In genomic region chr5:140213370-140213983, GRCh38 we compare ENCODE assay signal across 19 cellular contexts. TPM values are rescaled to one million over a fixed set of nuclear protein-coding genes. Genes with fewer than 3 reads are reported as not detected.
A peak's percentile ranks its signal among the peaks of the same experiment; 100 is the strongest.
DNase-seq lines count a peak whose midpoint lies in the region; ATAC-seq and TF ChIP-seq lines count a peak whose summit lies in the region.
"Had no signal": no experiment of that assay in that cellular context is flagged by ENCODE, and none has a peak within 500 bp of the region (broad histone marks: within the 10 kb centered on the region; RNA-seq: fewer than 3 reads in every experiment).

No MANE protein-coding gene starts in this region.

- DNase-seq in psoas muscle (no peak), cardiac septum (ENCODE audit: low spot score) (no peak), activated gamma-delta T cell treated with Interleukin-2 at 50 U/mL for 16 hours (no peak), SHP77 (lab: John Stamatoyannopoulos, UW) (no peak)
- DNase-seq: DND-41, endodermal cell, Kasumi-1, NCI-H1694, NCI-H524 treated with DMSO at 0.1 percent for 48 hours, nephron progenitor cell, SW 1271, transverse colon, WERI-Rb-1 had no signal

- H3K27ac ChIP-seq in psoas muscle, result peak overlapping the region; percentile 78
- H3K27ac ChIP-seq: cardiac muscle cell, transverse colon, WERI-Rb-1 had no signal

- no peaks in the 10 kb centered on the region for H3K9me3 ChIP-seq in psoas muscle
- H3K9me3 ChIP-seq: BLaER1 treated with 17β-estradiol and CSF1 and Interleukin-3, amounts not matched to agents 10 nM and 100 nM; transverse colon had no signal

- H3K4me1 ChIP-seq in psoas muscle, result peaks cover 51% of the 10 kb centered on the region

- no peak for TF ChIP-seq CTCF in psoas muscle (IDR thresholded peaks at IDR 0.05)

- 98 to 100% (median 100%) methylated on average over 1 of the region's 1 CpG for WGBS in psoas muscle, 3 donors

- intact Hi-C loops in psoas muscle (cut with DNase I) (no loop called here), cardiac septum (cut with DNase I) (no loop called here)

- H3K27me3 ChIP-seq in psoas muscle (ENCODE audit: insufficient read depth in 3 of 3, low read length in 2 of 3), result no peaks in the 10 kb centered on the region
- H3K27me3 ChIP-seq: cardiac muscle cell, transverse colon had no signal

- peaks cover 0 to 13% of the 10 kb centered on the region in 2 donors for H3K36me3 ChIP-seq in psoas muscle (ENCODE audit: insufficient read depth in 1 of 2, low read depth in 1 of 2)
- H3K36me3 ChIP-seq: cardiac muscle cell, transverse colon, WERI-Rb-1 had no signal

- ATAC-seq in GM18870 (IDR thresholded peaks at IDR 0.05; ENCODE audit: unreplicated experiment) (peak; percentile 72), GM21619 (IDR thresholded peaks at IDR 0.05; ENCODE audit: unreplicated experiment) (peak; percentile 66), HG03354 (IDR thresholded peaks at IDR 0.05; ENCODE audit: poor library complexity, severe bottlenecking, unreplicated experiment) (peak; percentile 55), psoas muscle (no peak)
- ATAC-seq: HCT116 had no signal

- no peak overlapping the region for H3K4me3 ChIP-seq in psoas muscle
- H3K4me3 ChIP-seq: BLaER1 treated with 17β-estradiol and CSF1 and Interleukin-3, amounts not matched to agents 10 nM and 100 nM; cardiac muscle cell; transverse colon had no signal

RNA-seq across cellular contexts. Expression of gene CYSTM1, which starts 38.5 kb away (rescaled TPM):
- total RNA-seq in psoas muscle (100 to 1,000 TPM; 193 to 408 (median 285) TPM), cardiac septum (111 TPM)
- 100 to 1,000 TPM; 217 to 601 (median 297) TPM for polyA plus RNA-seq in psoas muscle

Comparison
In these comparisons a context has a peak if more than half of its experiments do, and no peak if none do; other contexts are left out.
1. ATAC-seq: peak in GM18870 (single experiment), GM21619 (single experiment) and HG03354 (single experiment); none in psoas muscle (0 of 4).